Comparison of ENCODE assay signal across 22 cellular contexts in genomic region chr19:17981611-17982010, GRCh38. TPM values are rescaled to one million over a fixed set of nuclear protein-coding genes. Genes with fewer than 3 reads are reported as not detected.
"Had no signal": no experiment of that assay in that cellular context is flagged by ENCODE, and none has a peak within 500 bp of the region (broad histone marks: within the 10 kb centered on the region; RNA-seq: fewer than 3 reads in every experiment).

No MANE protein-coding gene starts in this region.

- ATAC-seq: Panc1, PC-3, Right ventricle myocardium inferior had no signal

- DNase-seq: IMR-90; Kasumi-1; MM.1S; NCI-H1092 treated with DMSO at 0.1 percent for 48 hours; NCI-H1436; NCI-H187; NCI-H2029; NCI-H2081 treated with DMSO at 0.1 percent for 48 hours; NCI-H2171; NCI-H226; NCI-H446 treated with DMSO at 0.1 percent for 48 hours; NCI-H524; NCI-H69; NCI-H774; NK-92 treated with Interleukin-12 subunit alpha and Interleukin-12 subunit beta, amount 100 ng/mL, for 24 hours; PC-3; SHP77 treated with DMSO at 0.1 percent for 48 hours had no signal

- H3K36me3 ChIP-seq: SJSA1 had no signal

- H3K9me3 ChIP-seq: SJSA1 had no signal

- H3K4me2 ChIP-seq: KMS-11 had no signal

- H3K4me3 ChIP-seq: SJSA1, SK-N-MC had no signal

- H3K4me1 ChIP-seq: SJSA1 had no signal

- H3K27ac ChIP-seq: KMS-11, SJSA1, SK-N-MC had no signal

- H3K9ac ChIP-seq: KMS-11 had no signal

RNA-seq across cellular contexts. Expression of gene KCNN1, which starts 14.7 kb away (rescaled TPM):
- total RNA-seq: IMR-90, PC-3, Right ventricle myocardium inferior, SJSA1 had no signal
